Comparison of ENCODE assay signal across 14 cellular contexts in genomic region chr11:44615913-44616806, GRCh38. TPM values are rescaled to one million over a fixed set of nuclear protein-coding genes. Genes with fewer than 3 reads are reported as not detected.
A peak's percentile ranks its signal among the peaks of the same experiment; 100 is the strongest.
DNase-seq lines count a peak whose midpoint lies in the region; ATAC-seq and TF ChIP-seq lines count a peak whose summit lies in the region.
"Had no signal": no experiment of that assay in that cellular context is flagged by ENCODE, and none has a peak within 500 bp of the region (broad histone marks: within the 10 kb centered on the region; RNA-seq: fewer than 3 reads in every experiment).

No MANE protein-coding gene starts in this region.

- peaks cover 11% of the 10 kb centered on the region; the same call in 1 of the 2 replicates for H3K36me3 ChIP-seq in RWPE2 (ENCODE audit: low read depth)
- H3K36me3 ChIP-seq: ascending aorta had no signal

- no peaks in the 10 kb centered on the region for H3K27me3 Mint-ChIP-seq in activated T-cell treated with anti-CD3 and anti-CD28 coated beads, Interleukin-2, amount 50 U/mL, for 24 hours
- H3K27me3 Mint-ChIP-seq in stimulated activated memory B cell treated with anti-CD40 and anti-IgM and Interleukin-4, amounts not matched to agents 10 μg/mL and 1 μg/mL and 100 μg/mL, for 72 hours = no peaks in the 10 kb centered on the region
- H3K27me3 Mint-ChIP-seq in naive thymus-derived CD8-positive, alpha-beta T cell = no peaks in the 10 kb centered on the region

- no peaks in the 10 kb centered on the region for H3K9me3 Mint-ChIP-seq in activated T-cell treated with anti-CD3 and anti-CD28 coated beads, Interleukin-2, amount 50 U/mL, for 24 hours
- H3K9me3 Mint-ChIP-seq in stimulated activated memory B cell treated with anti-CD40 and anti-IgM and Interleukin-4, amounts not matched to agents 10 μg/mL and 1 μg/mL and 100 μg/mL, for 72 hours = no peaks in the 10 kb centered on the region
- H3K9me3 Mint-ChIP-seq in naive thymus-derived CD8-positive, alpha-beta T cell = no peaks in the 10 kb centered on the region

- peaks cover 45% of the 10 kb centered on the region for H3K4me1 Mint-ChIP-seq in activated T-cell treated with anti-CD3 and anti-CD28 coated beads, Interleukin-2, amount 50 U/mL, for 24 hours (ENCODE audit: low read depth)
- H3K4me1 Mint-ChIP-seq in stimulated activated memory B cell treated with anti-CD40 and anti-IgM and Interleukin-4, amounts not matched to agents 10 μg/mL and 1 μg/mL and 100 μg/mL, for 72 hours = peaks cover 85% of the 10 kb centered on the region
- H3K4me1 Mint-ChIP-seq in naive thymus-derived CD8-positive, alpha-beta T cell = peaks cover 23 to 48% (median 41%) of the 10 kb centered on the region in 4 donors

- H3K9me3 ChIP-seq in RWPE2 (ENCODE audit: severe bottlenecking) = no peaks in the 10 kb centered on the region
- H3K9me3 ChIP-seq: ascending aorta, testis had no signal

- DNase-seq in activated T-cell treated with anti-CD3 and anti-CD28 coated beads, Interleukin-2, amount 50 U/mL, for 24 hours = peak; percentile 16
- DNase-seq in activated T-cell treated with anti-CD3 and anti-CD28 coated beads, Interleukin-2, amount 50 U/mL, for 48 hours = no peak
- DNase-seq in RWPE2 (ENCODE audit: low spot score) = peak; percentile 31
- DNase-seq in foreskin melanocyte = peak; percentile 41
- no peak for DNase-seq in naive thymus-derived CD8-positive, alpha-beta T cell
- no peak for DNase-seq in DMS53 (lab: John Stamatoyannopoulos, UW)
- DNase-seq: GDM1, NCI-H510A had no signal

- POLR2A ChIA-PET in naive thymus-derived CD8-positive, alpha-beta T cell (lab: Charles Lee) = interaction anchor here (1.1 to 7.1 kb wide), 6 partner anchors 51 to 61 kb away, joined by 3 to 68 read pairs (median 9); partner anchors contain the start of gene CD82

- no peak for TF ChIP-seq CTCF in RWPE2 (IDR thresholded peaks at IDR 0.05; ENCODE audit: poor library complexity, severe bottlenecking)

- no peak overlapping the region for H3K4me3 ChIP-seq in RWPE2 (ENCODE audit: severe bottlenecking)
- H3K4me3 ChIP-seq: ascending aorta, hepatocyte, PC-9, testis had no signal

- H3K27ac Mint-ChIP-seq in activated T-cell treated with anti-CD3 and anti-CD28 coated beads, Interleukin-2, amount 50 U/mL, for 24 hours = peak overlapping the region; percentile 31
- peak overlapping the region; percentile 91 for H3K27ac Mint-ChIP-seq in stimulated activated memory B cell treated with anti-CD40 and anti-IgM and Interleukin-4, amounts not matched to agents 10 μg/mL and 1 μg/mL and 100 μg/mL, for 72 hours
- peak overlapping the region in 4 of 10 donors; percentile 46 to 72 (median 58) for H3K27ac Mint-ChIP-seq in naive thymus-derived CD8-positive, alpha-beta T cell

- peaks cover 89% of the 10 kb centered on the region for H3K36me3 Mint-ChIP-seq in activated T-cell treated with anti-CD3 and anti-CD28 coated beads, Interleukin-2, amount 50 U/mL, for 24 hours (ENCODE audit: low read depth)
- peaks cover 84% of the 10 kb centered on the region for H3K36me3 Mint-ChIP-seq in stimulated activated memory B cell treated with anti-CD40 and anti-IgM and Interleukin-4, amounts not matched to agents 10 μg/mL and 1 μg/mL and 100 μg/mL, for 72 hours
- H3K36me3 Mint-ChIP-seq in naive thymus-derived CD8-positive, alpha-beta T cell = peaks cover 0 to 5% (median 0%) of the 10 kb centered on the region in 3 donors

- no peak overlapping the region for H3K4me3 Mint-ChIP-seq in activated T-cell treated with anti-CD3 and anti-CD28 coated beads, Interleukin-2, amount 50 U/mL, for 24 hours
- H3K4me3 Mint-ChIP-seq in stimulated activated memory B cell treated with anti-CD40 and anti-IgM and Interleukin-4, amounts not matched to agents 10 μg/mL and 1 μg/mL and 100 μg/mL, for 72 hours = peak overlapping the region; percentile 29
- H3K4me3 Mint-ChIP-seq in naive thymus-derived CD8-positive, alpha-beta T cell = peak overlapping the region in 1 of 10 donors; percentile 4

- H3K4me1 ChIP-seq in RWPE2 (ENCODE audit: insufficient read depth, poor library complexity, severe bottlenecking) = no peaks in the 10 kb centered on the region
- H3K4me1 ChIP-seq: testis had no signal

- ATAC-seq in RWPE2 (ENCODE audit: low read depth) = no peak
- ATAC-seq in stimulated activated memory B cell treated with anti-CD40 and anti-IgM and Interleukin-4, amounts not matched to agents 10 μg/mL and 1 μg/mL and 100 μg/mL, for 72 hours = peak; percentile 10
- no peak for ATAC-seq in naive thymus-derived CD8-positive, alpha-beta T cell
- no peak for ATAC-seq in GM21360 (IDR thresholded peaks at IDR 0.05; ENCODE audit: unreplicated experiment)

- H3K27me3 ChIP-seq in RWPE2 (ENCODE audit: insufficient read depth, poor library complexity, severe bottlenecking) = no peaks in the 10 kb centered on the region
- H3K27me3 ChIP-seq: ascending aorta, hepatocyte, testis had no signal

- no peak overlapping the region for H3K27ac ChIP-seq in RWPE2 (ENCODE audit: poor library complexity, severe bottlenecking)
- H3K27ac ChIP-seq: ascending aorta, hepatocyte, PC-9, testis had no signal

RNA-seq across cellular contexts. Expression of gene CD82, which starts 50.7 kb away (rescaled TPM):
- total RNA-seq in naive thymus-derived CD8-positive, alpha-beta T cell = 10 to 100 TPM; 24.1 to 28.7 TPM
- polyA plus RNA-seq in naive thymus-derived CD8-positive, alpha-beta T cell = 10 to 100 TPM; 21.1 to 29.9 (median 21.1) TPM

Comparison
In these comparisons a context has a peak if more than half of its experiments do, and no peak if none do; other contexts are left out.
1. DNase-seq: peak in activated T-cell treated with anti-CD3 and anti-CD28 coated beads, Interleukin-2, amount 50 U/mL, for 24 hours (single experiment), RWPE2 (single experiment) and foreskin melanocyte (single experiment); none in activated T-cell treated with anti-CD3 and anti-CD28 coated beads, Interleukin-2, amount 50 U/mL, for 48 hours (0 of 2), naive thymus-derived CD8-positive, alpha-beta T cell (0 of 10) and DMS53 (single experiment).